In genomic region chr16:84360748-84361147, GRCh38 we compare ENCODE assay signal across 18 cellular contexts. TPM values are rescaled to one million over a fixed set of nuclear protein-coding genes. Genes with fewer than 3 reads are reported as not detected.
A peak's percentile ranks its signal among the peaks of the same experiment; 100 is the strongest.
DNase-seq lines count a peak whose midpoint lies in the region; ATAC-seq and TF ChIP-seq lines count a peak whose summit lies in the region.
"Had no signal": no experiment of that assay in that cellular context is flagged by ENCODE, and none has a peak within 500 bp of the region (broad histone marks: within the 10 kb centered on the region; RNA-seq: fewer than 3 reads in every experiment).

No MANE protein-coding gene starts in this region.

- no peak for ATAC-seq in GM21723 (IDR thresholded peaks at IDR 0.05; ENCODE audit: unreplicated experiment)
- ATAC-seq: A549, lower lobe of right lung, sciatic nerve had no signal

- H3K4me1 ChIP-seq in HEK293 (ENCODE audit: control insufficient read depth, insufficient read depth, low read length) (no peaks in the 10 kb centered on the region), neural progenitor cell (peaks cover 39% of the 10 kb centered on the region)
- H3K4me1 ChIP-seq: testis had no signal

- no peak for DNase-seq in activated CD4-positive, alpha-beta T cell treated with anti-CD3 and anti-CD28 coated beads, Interleukin-2, amount 10 ng/mL, durations not matched to agents 7 days and 5 days
- no peak for DNase-seq in activated CD4-positive, alpha-beta T cell treated with anti-CD3 and anti-CD28 coated beads for 1 hour
- DNase-seq in neural progenitor cell (ENCODE audit: low spot score) (no peak), HFFc6 (no peak), DMS79 (lab: John Stamatoyannopoulos, UW) (no peak)
- DNase-seq: dermis blood vessel endothelial cell, DMS 273 treated with DMSO at 0.1 percent for 48 hours, foreskin fibroblast, lower lobe of right lung, NCI-H1694, NCI-H69, testis had no signal

- peaks cover 8% of the 10 kb centered on the region for H3K27me3 Mint-ChIP-seq in activated CD4-positive, alpha-beta T cell treated with anti-CD3 and anti-CD28 coated beads, Interleukin-2, amount 10 ng/mL, durations not matched to agents 7 days and 5 days
- H3K27me3 Mint-ChIP-seq in activated naive CD8-positive, alpha-beta T cell = no peaks in the 10 kb centered on the region
- H3K27me3 Mint-ChIP-seq in neural progenitor cell (ENCODE audit: insufficient read depth, low read depth) = peaks cover 4% of the 10 kb centered on the region
- peaks cover 39% of the 10 kb centered on the region for H3K27me3 Mint-ChIP-seq in HFFc6 (ENCODE audit: insufficient read depth)

- H3K4me1 Mint-ChIP-seq in activated CD4-positive, alpha-beta T cell treated with anti-CD3 and anti-CD28 coated beads, Interleukin-2, amount 10 ng/mL, durations not matched to agents 7 days and 5 days = peaks cover 30% of the 10 kb centered on the region
- H3K4me1 Mint-ChIP-seq in activated naive CD8-positive, alpha-beta T cell (ENCODE audit: low read depth) = peaks cover 23% of the 10 kb centered on the region
- H3K4me1 Mint-ChIP-seq in neural progenitor cell = peaks cover 71% of the 10 kb centered on the region
- peaks cover 14% of the 10 kb centered on the region; the same call in 1 of the 2 replicates for H3K4me1 Mint-ChIP-seq in HFFc6 (ENCODE audit: low read depth)

- no peak overlapping the region for H3K9ac ChIP-seq in neural progenitor cell

- H3K79me2 ChIP-seq in neural progenitor cell (ENCODE audit: low read depth) = no peaks in the 10 kb centered on the region

- H3K36me3 Mint-ChIP-seq in activated CD4-positive, alpha-beta T cell treated with anti-CD3 and anti-CD28 coated beads, Interleukin-2, amount 10 ng/mL, durations not matched to agents 7 days and 5 days (ENCODE audit: low read depth) = no peaks in the 10 kb centered on the region
- H3K36me3 Mint-ChIP-seq in activated naive CD8-positive, alpha-beta T cell = no peaks in the 10 kb centered on the region
- no peaks in the 10 kb centered on the region for H3K36me3 Mint-ChIP-seq in neural progenitor cell
- no peaks in the 10 kb centered on the region for H3K36me3 Mint-ChIP-seq in HFFc6 (ENCODE audit: low read depth)

- peaks cover 3% of the 10 kb centered on the region for H3K27me3 ChIP-seq in neural progenitor cell
- H3K27me3 ChIP-seq: testis had no signal

- no peaks in the 10 kb centered on the region for H3K36me3 ChIP-seq in HEK293 (ENCODE audit: control insufficient read depth in 2 of 2, insufficient read depth in 1 of 2, low read length in 2 of 2)
- H3K36me3 ChIP-seq in neural progenitor cell = no peaks in the 10 kb centered on the region
- H3K36me3 ChIP-seq: cardiac muscle cell, lower lobe of right lung had no signal

- no peak overlapping the region for H2AFZ ChIP-seq in neural progenitor cell (replicated peaks)

- H3K9me3 ChIP-seq in HEK293 (ENCODE audit: control insufficient read depth, insufficient read depth, low read depth, low read length) (no peaks in the 10 kb centered on the region), neural progenitor cell (ENCODE audit: low read depth) (no peaks in the 10 kb centered on the region)
- H3K9me3 ChIP-seq: A549, lower lobe of right lung, testis had no signal

- CTCF ChIA-PET in activated CD4-positive, alpha-beta T cell treated with anti-CD3 and anti-CD28 coated beads, Interleukin-2, amount 10 ng/mL, durations not matched to agents 7 days and 5 days (lab: Charles Lee) = no interaction called here
- CTCF ChIA-PET in HEK293 (lab: Yijun Ruan, JAX) = no interaction called here

- H3K4me2 ChIP-seq in neural progenitor cell = no peak overlapping the region
- H3K4me2 ChIP-seq: A549 had no signal

- H3K27ac ChIP-seq in HEK293 (ENCODE audit: extremely low read depth, low read depth, low read length) (no peak overlapping the region), neural progenitor cell (no peak overlapping the region)
- H3K27ac ChIP-seq: A549, cardiac muscle cell, lower lobe of right lung, testis had no signal

- H3K4me3 Mint-ChIP-seq in activated CD4-positive, alpha-beta T cell treated with anti-CD3 and anti-CD28 coated beads, Interleukin-2, amount 10 ng/mL, durations not matched to agents 7 days and 5 days = no peak overlapping the region
- H3K4me3 Mint-ChIP-seq in activated naive CD8-positive, alpha-beta T cell = no peak overlapping the region
- H3K4me3 Mint-ChIP-seq in neural progenitor cell = no peak overlapping the region
- H3K4me3 Mint-ChIP-seq in HFFc6 = no peak overlapping the region

- no peaks in the 10 kb centered on the region for H4K20me1 ChIP-seq in neural progenitor cell (ENCODE audit: low read depth)

- no peak for TF ChIP-seq CTCF in HEK293 (tag by site-specific recombination; IDR thresholded peaks at IDR 0.05)
- TF ChIP-seq CTCF in neural progenitor cell (IDR thresholded peaks at IDR 0.05) = no peak
- no peak for TF ChIP-seq CTCF in HFFc6 (IDR thresholded peaks at IDR 0.05)

- H3F3A ChIP-seq in neural progenitor cell (ENCODE audit: low read depth) = peaks cover 24% of the 10 kb centered on the region

- peak overlapping the region; percentile 67 for H3K27ac Mint-ChIP-seq in activated CD4-positive, alpha-beta T cell treated with anti-CD3 and anti-CD28 coated beads, Interleukin-2, amount 10 ng/mL, durations not matched to agents 7 days and 5 days
- peak overlapping the region; percentile 7 for H3K27ac Mint-ChIP-seq in activated naive CD8-positive, alpha-beta T cell
- H3K27ac Mint-ChIP-seq in neural progenitor cell (peak overlapping the region; percentile 28), HFFc6 (no peak overlapping the region)

- H3K4me3 ChIP-seq in HEK293 (ENCODE audit: low read depth, low read length) = no peak overlapping the region
- no peak overlapping the region for H3K4me3 ChIP-seq in neural progenitor cell
- H3K4me3 ChIP-seq: A549, cardiac muscle cell, lower lobe of right lung, testis had no signal

- POLR2A ChIA-PET in activated CD4-positive, alpha-beta T cell treated with anti-CD3 and anti-CD28 coated beads, Interleukin-2, amount 10 ng/mL, durations not matched to agents 7 days and 5 days (lab: Charles Lee) = no interaction called here
- POLR2A ChIA-PET in HEK293 (lab: Yijun Ruan, JAX) = no interaction called here

- no peaks in the 10 kb centered on the region for H3K9me3 Mint-ChIP-seq in activated CD4-positive, alpha-beta T cell treated with anti-CD3 and anti-CD28 coated beads, Interleukin-2, amount 10 ng/mL, durations not matched to agents 7 days and 5 days
- H3K9me3 Mint-ChIP-seq in activated naive CD8-positive, alpha-beta T cell (ENCODE audit: low read depth) = no peaks in the 10 kb centered on the region
- H3K9me3 Mint-ChIP-seq in neural progenitor cell = no peaks in the 10 kb centered on the region
- no peaks in the 10 kb centered on the region for H3K9me3 Mint-ChIP-seq in HFFc6

TF ChIP-seq in HEK293, 187 proteins besides CTCF, POLR2A, EP300 and RAD21:
- TF ChIP-seq ZNF747 (tag by site-specific recombination; IDR thresholded peaks at IDR 0.05) (no peak), ZSCAN16 (tag by site-specific recombination; IDR thresholded peaks at IDR 0.05) (no peak), ATF2 (tag by site-specific recombination; IDR thresholded peaks at IDR 0.05; ENCODE audit: low read depth) (0 out of 2 replicates have a peak, but pooled peaks have one; percentile 35), ZNF223 (tag by site-specific recombination; IDR thresholded peaks at IDR 0.05) (no peak)

RNA-seq across cellular contexts. Expression of gene ATP2C2, which starts 7.6 kb away (rescaled TPM):
- total RNA-seq in activated CD4-positive, alpha-beta T cell treated with anti-CD3 and anti-CD28 coated beads, Interleukin-2, amount 10 ng/mL, durations not matched to agents 7 days and 5 days = not detected
- 0.71 TPM in 1 of 2 replicates, not detected in the other for total RNA-seq in neural progenitor cell (ENCODE audit: low replicate concordance)
- total RNA-seq in HFFc6 (2021; fragmentation: NEBNext Ultra II Directional; extraction: Animal tissue kit (Norgen Biotek cat#: 25700)) = not detected
- total RNA-seq: cardiac muscle cell, dermis blood vessel endothelial cell had no signal
